1 cellular context compared by ENCODE assay signal in genomic region chr6:24646771-24647170, GRCh38.
TF ChIP-seq lines count a peak whose summit lies in the region.

No MANE protein-coding gene starts in this region.

TF ChIP-seq in A549, 52 proteins besides CTCF, POLR2A, EP300 and RAD21 (continued from another document):
- TF ChIP-seq REST (IDR thresholded peaks at IDR 0.05): no peak
